In the genomic region with DNA sequence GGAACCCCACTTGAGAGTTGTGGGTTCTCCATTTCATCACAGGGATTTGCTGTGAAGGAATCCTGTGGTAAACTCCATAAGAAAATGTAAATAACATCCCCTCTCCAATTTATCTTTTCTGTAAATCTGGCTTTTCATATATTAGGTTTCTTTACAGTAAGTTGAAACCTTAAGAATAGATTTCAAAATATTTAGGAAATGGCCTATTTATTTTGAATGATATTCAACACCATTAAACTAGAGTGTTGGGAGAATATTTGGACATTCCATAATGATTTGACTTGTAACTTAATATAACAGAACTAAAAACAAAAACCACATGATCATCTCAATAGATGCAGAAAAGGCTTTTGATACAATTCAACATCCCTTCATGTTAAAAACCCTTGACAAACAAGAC, we compare ENCODE assay signal across 21 cellular contexts.
DNase-seq lines count a peak whose midpoint lies in the region; ATAC-seq and TF ChIP-seq lines count a peak whose summit lies in the region.
"Had no signal": no experiment of that assay in that cellular context is flagged by ENCODE, and none has a peak within 500 bp of the region (broad histone marks: within the 10 kb centered on the region; RNA-seq: fewer than 3 reads in every experiment).

No MANE protein-coding gene starts in this region.

- peak overlapping the region; percentile 89 for H3K18ac ChIP-seq in IMR-90 (ENCODE audit: low read depth, low read length)

- ATAC-seq in IMR-90 (ENCODE audit: low read depth), result peak; percentile 63
- ATAC-seq in HG02678 (IDR thresholded peaks at IDR 0.05; ENCODE audit: unreplicated experiment), result no peak
- ATAC-seq in HG02885 (IDR thresholded peaks at IDR 0.05; ENCODE audit: poor library complexity, unreplicated experiment), result no peak
- ATAC-seq: CD8-positive, alpha-beta T cell had no signal

- POLR2A ChIA-PET in IMR-90 (lab: Charles Lee; ENCODE audit: unreplicated experiment), result no interaction called here

- H3K9me1 ChIP-seq in IMR-90 (ENCODE audit: insufficient read depth, low read length), result no peaks in the 10 kb centered on the region

- no peaks in the 10 kb centered on the region for H3K79me1 ChIP-seq in IMR-90 (ENCODE audit: low read depth in 1 of 2, low read length in 2 of 2)

- dilution Hi-C loops in IMR-90 (cut with HindIII; ENCODE audit: low sequenced_read_pairs, unreplicated experiment), result no loop called here

- no peak overlapping the region for H3K4me3 Mint-ChIP-seq in chondrocyte (ENCODE audit: unreplicated experiment)
- no peak overlapping the region for H3K4me3 Mint-ChIP-seq in osteocyte (ENCODE audit: unreplicated experiment)
- H3K4me3 Mint-ChIP-seq: B cell; CD4-positive, alpha-beta T cell; CD8-positive, alpha-beta T cell had no signal

- H3K23ac ChIP-seq in IMR-90 (ENCODE audit: low read depth, low read length), result no peak overlapping the region

- peak; percentile 11 for DNase-seq in IMR-90
- no peak for DNase-seq in chondrocyte (ENCODE audit: low spot score)
- DNase-seq in fibroblast of peridontal ligament (ENCODE audit: extremely low read depth), result peak; percentile 72
- DNase-seq in osteocyte (ENCODE audit: extremely low spot score, unreplicated experiment), result no peak
- no peak for DNase-seq in DMS79 (lab: John Stamatoyannopoulos, UW)
- DNase-seq in GF-D8 (lab: John Stamatoyannopoulos, UW), result no peak
- DNase-seq: 8988T; ACHN; AML-193; Caco-2; Calu3; CD4-positive, alpha-beta T cell; CD8-positive, alpha-beta T cell; DND-41; EL; GDM1 had no signal

- no peak overlapping the region; the same call in 1 of the 2 replicates for H4K91ac ChIP-seq in IMR-90 (ENCODE audit: insufficient read depth, low read depth, low read length)

- in situ Hi-C loops in IMR-90 (cut with MboI; ENCODE audit: low sequenced_read_pairs), result no loop called here

- TF ChIP-seq POLR2A in IMR-90 (IDR thresholded peaks at IDR 0.05; ENCODE audit: low read depth, low read length), result no peak

- no peak for TF ChIP-seq CTCF in IMR-90 (conservative IDR thresholded peaks at IDR 0.05; ENCODE audit: low read depth, low read length)
- TF ChIP-seq CTCF in chondrocyte (IDR thresholded peaks at IDR 0.05), result no peak
- TF ChIP-seq CTCF in osteocyte (IDR thresholded peaks at IDR 0.05), result no peak

- peaks cover 3% of the 10 kb centered on the region; the same call in 1 of the 2 replicates for H3K9me3 ChIP-seq in IMR-90 (ENCODE audit: control insufficient read depth, insufficient read depth, low read length)
- H3K9me3 ChIP-seq: Caco-2 had no signal

- CTCF ChIA-PET in IMR-90 (lab: Yijun Ruan, JAX), result no interaction called here

- H2BK20ac ChIP-seq in IMR-90 (ENCODE audit: low read depth, low read length), result no peak overlapping the region

- H2BK15ac ChIP-seq in IMR-90 (ENCODE audit: low read depth, low read length), result no peak overlapping the region

- no peak overlapping the region for H4K8ac ChIP-seq in IMR-90 (ENCODE audit: low read depth in 2 of 2, low read length in 2 of 2)

- no peak overlapping the region for H3K56ac ChIP-seq in IMR-90 (ENCODE audit: extremely low read depth, insufficient read depth, low read length)

- BruUV-seq in IMR-90 (replicated peaks; lab: Mats Ljungman, UMichigan), result no TSS peak

- H3K9me3 Mint-ChIP-seq in chondrocyte (ENCODE audit: low read depth) (peaks cover 6% of the 10 kb centered on the region), osteocyte (ENCODE audit: unreplicated experiment) (peaks cover 7% of the 10 kb centered on the region)
- H3K9me3 Mint-ChIP-seq: CD8-positive, alpha-beta T cell had no signal

- no peak overlapping the region for H3K9ac ChIP-seq in IMR-90 (ENCODE audit: low read depth, low read length)
- H3K9ac ChIP-seq: BLaER1 treated with 17β-estradiol and CSF1 and Interleukin-3, amounts not matched to agents 10 nM and 100 nM had no signal

- no peaks in the 10 kb centered on the region for H3K27me3 Mint-ChIP-seq in chondrocyte (ENCODE audit: low read depth)
- H3K27me3 Mint-ChIP-seq in osteocyte (ENCODE audit: unreplicated experiment), result no peaks in the 10 kb centered on the region

- H3K4me1 ChIP-seq in IMR-90 (ENCODE audit: control insufficient read depth, insufficient read depth, low read length), result peaks cover 4% of the 10 kb centered on the region; the same call in 1 of the 2 replicates
- H3K4me1 ChIP-seq: BLaER1 treated with 17β-estradiol and CSF1 and Interleukin-3, amounts not matched to agents 10 nM and 100 nM; Caco-2 had no signal

- H3K4ac ChIP-seq in IMR-90 (ENCODE audit: low read depth, low read length), result no peak overlapping the region; the same call in 1 of the 2 replicates

- H3K36me3 ChIP-seq in IMR-90 (ENCODE audit: control insufficient read depth, insufficient read depth, low read length), result no peaks in the 10 kb centered on the region
- H3K36me3 ChIP-seq: BLaER1 treated with 17β-estradiol and CSF1 and Interleukin-3, amounts not matched to agents 10 nM and 100 nM had no signal

- no peaks in the 10 kb centered on the region for H4K20me1 ChIP-seq in IMR-90 (ENCODE audit: insufficient read depth, low read length)
- H4K20me1 ChIP-seq: BLaER1 treated with 17β-estradiol and CSF1 and Interleukin-3, amounts not matched to agents 10 nM and 100 nM had no signal

- H3K36me3 Mint-ChIP-seq in chondrocyte (ENCODE audit: low read depth), result peaks cover 6% of the 10 kb centered on the region
- H3K36me3 Mint-ChIP-seq in osteocyte (ENCODE audit: unreplicated experiment), result peaks cover 5% of the 10 kb centered on the region
- H3K36me3 Mint-ChIP-seq: CD8-positive, alpha-beta T cell had no signal

- H3K27me3 ChIP-seq in IMR-90 (ENCODE audit: control insufficient read depth, insufficient read depth, low read length), result no peaks in the 10 kb centered on the region
- H3K27me3 ChIP-seq: BLaER1 treated with 17β-estradiol and CSF1 and Interleukin-3, amounts not matched to agents 10 nM and 100 nM had no signal

- H3K27ac ChIP-seq in IMR-90 (ENCODE audit: insufficient read depth, low read length), result peak overlapping the region; percentile 86; the same call in 1 of the 2 replicates
- H3K27ac ChIP-seq: BLaER1 treated with 17β-estradiol and CSF1 and Interleukin-3, amounts not matched to agents 10 nM and 100 nM; C4-2B had no signal

- no peak overlapping the region for H2AFZ ChIP-seq in IMR-90 (replicated peaks; ENCODE audit: low read length, poor library complexity)

- H3K4me2 ChIP-seq in IMR-90 (ENCODE audit: low read depth, low read length), result no peak overlapping the region; the same call in 1 of the 2 replicates
- H3K4me2 ChIP-seq: BLaER1 treated with 17β-estradiol and CSF1 and Interleukin-3, amounts not matched to agents 10 nM and 100 nM had no signal

- no peak overlapping the region for H3K4me3 ChIP-seq in IMR-90 (ENCODE audit: insufficient read depth, low read depth, low read length)
- H3K4me3 ChIP-seq: BLaER1 treated with 17β-estradiol and CSF1 and Interleukin-3, amounts not matched to agents 10 nM and 100 nM had no signal

- no peak overlapping the region for H2AK5ac ChIP-seq in IMR-90 (ENCODE audit: low read depth, low read length)

- H3K27ac Mint-ChIP-seq in chondrocyte (ENCODE audit: unreplicated experiment), result peak overlapping the region; percentile 6
- H3K27ac Mint-ChIP-seq in osteocyte (ENCODE audit: unreplicated experiment), result peak overlapping the region; percentile 66
- H3K27ac Mint-ChIP-seq: B cell; CD4-positive, alpha-beta T cell; CD8-positive, alpha-beta T cell had no signal

- intact Hi-C loops in IMR-90 (cut with micrococcal nuclease), result no loop called here

- H4K5ac ChIP-seq in IMR-90 (ENCODE audit: low read depth, low read length), result no peak overlapping the region

- H2BK120ac ChIP-seq in IMR-90 (ENCODE audit: low read depth, low read length), result peak overlapping the region; percentile 48; the same call in 1 of the 2 replicates

- TF ChIP-seq RAD21 in IMR-90 (IDR thresholded peaks at IDR 0.05; ENCODE audit: low read length), result no peak

- no peak overlapping the region for H3K14ac ChIP-seq in IMR-90 (replicated peaks; ENCODE audit: low read depth, low read length)

- H3K4me1 Mint-ChIP-seq in chondrocyte (ENCODE audit: low read depth) (peaks cover 17% of the 10 kb centered on the region), osteocyte (ENCODE audit: unreplicated experiment) (peaks cover 24% of the 10 kb centered on the region)
- H3K4me1 Mint-ChIP-seq: B cell had no signal

- no peak overlapping the region for H2AK9ac ChIP-seq in IMR-90 (replicated peaks; ENCODE audit: low read depth, low read length, poor library complexity)

- no peak overlapping the region for H2BK5ac ChIP-seq in IMR-90 (ENCODE audit: low read depth, low read length, poor library complexity, severe bottlenecking)

TF ChIP-seq in IMR-90, 13 proteins besides CTCF, POLR2A, EP300 and RAD21:
- no peak for TF ChIP-seq RCOR1 (IDR thresholded peaks at IDR 0.05; ENCODE audit: insufficient replicate concordance, low read length)

Comparison
In these comparisons a context has a peak if more than half of its experiments do, and no peak if none do; other contexts are left out.
1. DNase-seq: peak in IMR-90 (single experiment) and fibroblast of peridontal ligament (single experiment); none in chondrocyte (single experiment), osteocyte (single experiment), DMS79 (single experiment) and GF-D8 (single experiment).